In the genomic region with DNA sequence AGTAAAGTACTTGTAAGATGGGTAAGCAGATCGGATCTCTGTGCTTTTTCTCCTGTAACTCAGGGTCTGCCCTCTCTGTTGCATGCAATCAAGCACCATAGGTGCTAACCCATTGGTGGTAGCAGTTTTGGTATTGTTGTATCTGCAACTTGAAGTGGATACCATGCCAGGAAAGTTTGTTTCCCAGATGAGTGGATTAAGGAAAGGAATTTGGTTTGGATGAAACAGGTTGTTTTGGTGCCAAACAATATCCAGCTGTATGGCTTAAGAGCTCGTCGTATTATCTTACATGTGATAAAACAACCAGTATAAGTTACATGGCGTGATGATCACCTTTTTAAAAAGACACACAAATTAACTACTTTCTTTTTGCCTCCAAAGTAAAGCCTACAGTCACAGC, we compare ENCODE assay signal across 16 cellular contexts.
"Had no signal": no experiment of that assay in that cellular context is flagged by ENCODE, and none has a peak within 500 bp of the region (broad histone marks: within the 10 kb centered on the region; RNA-seq: fewer than 3 reads in every experiment).

No MANE protein-coding gene starts in this region.

- H3K36me3 ChIP-seq: brain microvascular endothelial cell, tibial artery had no signal

- H3K27me3 ChIP-seq: brain microvascular endothelial cell, tibial artery had no signal

- H3K9me3 ChIP-seq: tibial artery had no signal

- H3K4me3 ChIP-seq: tibial artery had no signal

- H3K27ac ChIP-seq: brain microvascular endothelial cell, tibial artery had no signal

- DNase-seq: activated B cell treated with CpG ODN at 0.5 μM for 24 hours; activated CD4-positive, alpha-beta memory T cell treated with anti-CD3 and anti-CD28 coated beads, Interleukin-2, amount 10 ng/mL, durations not matched to agents 7 days and 5 days; activated CD4-positive, alpha-beta T cell treated with anti-CD3 and anti-CD28 coated beads for 48 hours; activated CD8-positive, alpha-beta memory T cell treated with anti-CD3 and anti-CD28 coated beads, Interleukin-2, amount 10 ng/mL, durations not matched to agents 7 days and 5 days; amygdala; brain microvascular endothelial cell; cerebellar nuclear complex; cortex of kidney; erythroblast; hippocampal formation; left cardiac atrium; occipital lobe; posterior cingulate gyrus; stimulated activated CD4-positive, alpha-beta T cell treated with anti-CD3 and anti-CD28 coated beads, Interleukin-2, amount 100 ng/mL, for 24 hours; stimulated activated naive CD4-positive, alpha-beta T cell treated with Interleukin-2 at 50 U/mL for 16 hours; tibial artery had no signal
